ENCODE assay signal across 11 cellular contexts in the genomic region with DNA sequence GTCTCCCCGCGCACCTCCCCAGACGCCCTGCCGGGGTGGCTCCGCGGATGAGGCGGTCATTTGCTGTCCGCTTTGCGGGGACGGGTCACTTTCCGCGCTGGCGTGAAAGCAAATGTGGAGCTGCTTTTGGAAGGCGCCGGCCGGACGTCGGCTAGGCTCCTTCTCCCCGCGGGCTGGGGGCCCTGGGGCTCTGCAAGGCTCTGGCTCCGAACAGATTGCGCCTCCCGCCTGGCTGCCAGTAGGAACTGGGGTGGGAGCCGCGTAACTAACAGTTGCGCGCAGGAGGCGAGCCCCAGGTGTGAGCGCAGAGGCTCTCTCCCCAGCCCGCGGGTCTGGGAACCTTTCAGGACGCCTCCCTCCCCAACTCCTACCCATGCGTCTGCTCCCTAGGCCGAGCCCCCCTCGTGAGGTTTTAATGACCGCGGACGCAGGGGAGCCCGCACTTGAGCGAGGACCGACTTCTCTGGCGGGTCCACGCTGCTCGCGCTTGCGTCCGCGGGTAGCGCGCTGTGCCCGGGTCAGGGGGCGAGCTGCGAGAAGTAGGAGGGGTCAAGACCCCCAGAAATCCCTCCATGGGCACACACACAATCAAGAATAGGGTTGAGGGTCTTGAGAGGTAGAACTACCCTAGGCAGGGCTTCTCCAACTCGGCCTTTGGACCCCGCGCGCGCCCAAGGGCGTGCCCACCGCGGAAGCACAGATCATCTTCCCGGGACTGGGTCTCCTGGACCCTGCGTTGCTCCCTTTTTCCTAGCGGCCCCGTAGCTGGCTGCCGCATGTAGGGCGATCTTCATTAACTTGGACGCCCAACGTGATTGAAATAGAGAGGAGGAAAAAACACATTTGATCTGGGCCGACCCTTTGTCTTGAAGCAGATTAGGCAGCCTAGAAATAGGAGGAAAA.
DNase-seq lines count a peak whose midpoint lies in the region; ATAC-seq and TF ChIP-seq lines count a peak whose summit lies in the region.
"Had no signal": no experiment of that assay in that cellular context is flagged by ENCODE, and none has a peak within 500 bp of the region (broad histone marks: within the 10 kb centered on the region; RNA-seq: fewer than 3 reads in every experiment).

No MANE protein-coding gene starts in this region.

- ATAC-seq in lung (ENCODE audit: insufficient read depth, low FRiP score) = no peak
- no peak for ATAC-seq in GM18867 (IDR thresholded peaks at IDR 0.05; ENCODE audit: unreplicated experiment)

- 0 to 1% methylated on average over 70 of the region's 70 CpGs for WGBS in ectodermal cell, 2 experiments
- 3 to 7% methylated on average over 70 of the region's 70 CpGs for WGBS in lung, 2 donors
- WGBS in testis, 2 donors = 12 to 14% methylated on average over 20 to 70 of the region's 70 CpGs

- H3K27me3 ChIP-seq in ectodermal cell (ENCODE audit: control insufficient read depth, insufficient read depth, low read length, poor library complexity, severe bottlenecking) (peaks cover 77% of the 10 kb centered on the region), lung (ENCODE audit: control insufficient read depth, insufficient read depth) (peaks cover 3% of the 10 kb centered on the region), testis (no peaks in the 10 kb centered on the region), brain microvascular endothelial cell (replicated peaks) (peaks cover 63% of the 10 kb centered on the region)

- H3K36me3 ChIP-seq in ectodermal cell (ENCODE audit: control insufficient read depth, insufficient read depth, low read length) (no peaks in the 10 kb centered on the region), lung (ENCODE audit: control insufficient read depth in 2 of 2, insufficient read depth in 2 of 2, low read length in 2 of 2) (no peaks in the 10 kb centered on the region), testis (ENCODE audit: low read depth, missing control alignments) (no peaks in the 10 kb centered on the region), brain microvascular endothelial cell (replicated peaks) (no peaks in the 10 kb centered on the region)

- TF ChIP-seq CTCF in lung (IDR thresholded peaks at IDR 0.05; ENCODE audit: control extremely low read depth, extremely low read depth) (no peak), testis (IDR thresholded peaks at IDR 0.05) (no peak), brain microvascular endothelial cell (IDR thresholded peaks at IDR 0.05; ENCODE audit: low read depth, low read length, missing control alignments) (no peak)

- TF ChIP-seq POLR2A in testis (IDR thresholded peaks at IDR 0.05) = no peak

- H3K4me3 ChIP-seq in ectodermal cell (ENCODE audit: insufficient read depth, low read depth, low read length) (peak overlapping the region; percentile 35), lung (peak overlapping the region; percentile 37), testis (peak overlapping the region; percentile 47 to 55), brain microvascular endothelial cell (ENCODE audit: low read depth, low read length) (no peak overlapping the region)

- H3K27ac ChIP-seq in ectodermal cell (ENCODE audit: insufficient read depth, low read depth, low read length, poor library complexity, severe bottlenecking) (no peak overlapping the region), lung (ENCODE audit: low read depth in 1 of 2, low read length in 1 of 2) (peak overlapping the region in 1 of 2 donors; percentile 91), testis (peak overlapping the region; percentile 9 to 33), brain microvascular endothelial cell (no peak overlapping the region)

- intact Hi-C loops in testis (cut with DNase I; ENCODE audit: low total_unique reads) = no loop called here

- DNase-seq in HCEC 1CT (peak; percentile 34), lung (ENCODE audit: low spot score) (peak; percentile 33), testis (no peak), brain microvascular endothelial cell (no peak), NK-92 (lab: John Stamatoyannopoulos, UW; ENCODE audit: unreplicated experiment) (no peak), activated T-cell treated with anti-CD3 and anti-CD28 coated beads for 4 hours (no peak)
- DNase-seq: NCI-H1417; RPMI8226; stimulated activated CD4-positive, alpha-beta T cell treated with anti-CD3 and anti-CD28 coated beads, Interleukin-1b, Interleukin-23, amount 100 ng/mL, for 48 hours had no signal

- H3K4me1 ChIP-seq in ectodermal cell (ENCODE audit: control insufficient read depth, insufficient read depth, low read length) = peaks cover 9% of the 10 kb centered on the region
- H3K4me1 ChIP-seq in lung (ENCODE audit: control insufficient read depth in 2 of 2, insufficient read depth in 2 of 2, low read length in 2 of 2) = peaks cover 0 to 6% of the 10 kb centered on the region in 2 donors
- peaks cover 8% of the 10 kb centered on the region for H3K4me1 ChIP-seq in testis

- H3K9me3 ChIP-seq in ectodermal cell (ENCODE audit: control insufficient read depth, low read length) (no peaks in the 10 kb centered on the region), lung (ENCODE audit: control insufficient read depth in 2 of 2, insufficient read depth in 1 of 2, low read length in 1 of 2) (peaks cover 0 to 11% of the 10 kb centered on the region in 2 donors), testis (no peaks in the 10 kb centered on the region)

- in situ Hi-C loops in brain microvascular endothelial cell (cut with HindIII; ENCODE audit: low pct_ligation_motif_present, low sequenced_read_pairs) = no loop called here

Comparison
In these comparisons a context has a peak if more than half of its experiments do, and no peak if none do; other contexts are left out.
1. DNase-seq: peak in HCEC 1CT (single experiment) and lung (single experiment); none in testis (single experiment), brain microvascular endothelial cell (single experiment), NK-92 (single experiment) and activated T-cell treated with anti-CD3 and anti-CD28 coated beads for 4 hours (single experiment).
2. H3K27ac ChIP-seq: peak in testis (2 of 2); none in ectodermal cell (single experiment) and brain microvascular endothelial cell (single experiment).